Comparison of ENCODE assay signal across 12 cellular contexts in the genomic region with DNA sequence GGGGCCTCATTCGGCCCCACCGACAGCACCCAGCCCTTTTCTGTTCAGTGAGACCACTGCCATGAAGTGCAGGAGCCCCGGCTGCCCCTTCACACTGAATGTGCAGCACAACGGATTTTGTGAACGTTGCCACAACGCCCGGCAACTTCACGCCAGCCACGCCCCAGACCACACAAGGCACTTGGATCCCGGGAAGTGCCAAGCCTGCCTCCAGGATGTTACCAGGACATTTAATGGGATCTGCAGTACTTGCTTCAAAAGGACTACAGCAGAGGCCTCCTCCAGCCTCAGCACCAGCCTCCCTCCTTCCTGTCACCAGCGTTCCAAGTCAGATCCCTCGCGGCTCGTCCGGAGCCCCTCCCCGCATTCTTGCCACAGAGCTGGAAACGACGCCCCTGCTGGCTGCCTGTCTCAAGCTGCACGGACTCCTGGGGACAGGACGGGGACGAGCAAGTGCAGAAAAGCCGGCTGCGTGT. TPM values are rescaled to one million over a fixed set of nuclear protein-coding genes. Genes with fewer than 3 reads are reported as not detected.
DNase-seq lines count a peak whose midpoint lies in the region; ATAC-seq, FAIRE-seq and TF ChIP-seq lines count a peak whose summit lies in the region.
"Had no signal": no experiment of that assay in that cellular context is flagged by ENCODE, and none has a peak within 500 bp of the region (broad histone marks: within the 10 kb centered on the region; RNA-seq: fewer than 3 reads in every experiment).

No MANE protein-coding gene starts in this region.

- H3K4me1 ChIP-seq in K562 (replicated peaks in 1 of 2; ENCODE audit: control insufficient read depth in 2 of 2, insufficient read depth in 2 of 2, low read length in 2 of 2) (peaks cover 5 to 6% of the 10 kb centered on the region in 2 experiments; a peak in 3 of 5 replicates), kidney (ENCODE audit: control insufficient read depth in 1 of 2, insufficient read depth in 1 of 2, low read depth in 1 of 2, low read length in 2 of 2) (no peaks in the 10 kb centered on the region), thymus (ENCODE audit: control insufficient read depth, insufficient read depth, low read length) (peaks cover 14% of the 10 kb centered on the region)

- TF ChIP-seq EP300 in K562 (IDR thresholded peaks at IDR 0.05; ENCODE audit: low read length) = no peak

- H2AFZ ChIP-seq in K562 (ENCODE audit: low read depth, low read length) = no peak overlapping the region

- H3K27ac ChIP-seq in K562 (ENCODE audit: extremely low read depth, low read depth, low read length) = no peak overlapping the region
- no peak overlapping the region for H3K27ac ChIP-seq in kidney (ENCODE audit: low read depth in 2 of 2, low read length in 2 of 2)
- H3K27ac ChIP-seq in thymus (ENCODE audit: low read depth) = peak overlapping the region; percentile 60
- H3K27ac ChIP-seq: C4-2B, cardiac muscle cell had no signal

- no peak for ATAC-seq in K562
- no peak for ATAC-seq in HG03139 (IDR thresholded peaks at IDR 0.05; ENCODE audit: unreplicated experiment)

- peaks cover 88% of the 10 kb centered on the region for H3K36me3 ChIP-seq in K562 (ENCODE audit: control insufficient read depth, insufficient read depth, low read length)
- peaks cover 40 to 48% of the 10 kb centered on the region in 2 donors for H3K36me3 ChIP-seq in kidney (ENCODE audit: control insufficient read depth in 1 of 2, insufficient read depth in 2 of 2, low read length in 2 of 2)
- H3K36me3 ChIP-seq in thymus (ENCODE audit: control insufficient read depth, insufficient read depth) = peaks cover 89% of the 10 kb centered on the region

- CTCF ChIA-PET in K562 (lab: Yijun Ruan, JAX; ENCODE audit: low intra/inter-chr PET ratio) = no interaction called here

- H3K9ac ChIP-seq in K562 (ENCODE audit: insufficient read depth in 1 of 2, low read depth in 2 of 2, low read length in 2 of 2) = no peak overlapping the region
- H3K9ac ChIP-seq in kidney (ENCODE audit: low read length in 2 of 2) = no peak overlapping the region

- H3K4me2 ChIP-seq in K562 (ENCODE audit: insufficient read depth, low read length) = no peak overlapping the region

- FAIRE-seq in K562 (lab: Jason Lieb, UNC) = no peak
- no peak for FAIRE-seq in kidney (lab: Jason Lieb, UNC)
- no peak for FAIRE-seq in GM12891 (lab: Jason Lieb, UNC)
- FAIRE-seq: keratinocyte had no signal

- H3K79me2 ChIP-seq in K562 (ENCODE audit: control insufficient read depth, insufficient read depth, low read length) = no peaks in the 10 kb centered on the region

- peaks cover 3% of the 10 kb centered on the region for H3K9me1 ChIP-seq in K562 (ENCODE audit: control insufficient read depth, insufficient read depth, low read length)

- TF ChIP-seq RAD21 in K562 (CRISPR knock-in tag; conservative IDR thresholded peaks at IDR 0.05 in 1 of 2, IDR thresholded peaks at IDR 0.05 in 1 of 2) = no peak

- POLR2A ChIA-PET in K562 (lab: Yijun Ruan, JAX) = interaction anchor here (0.8 to 1.3 kb wide), 2 partner anchors 8 to 171 kb away, joined by 3 to 4 read pairs; no protein-coding TSS in a partner anchor

- in situ Hi-C loops in K562 (cut with MboI) = no loop called here

- WGBS in K562 (ENCODE audit: insufficient coverage, low coverage, missing lambda C conversion rate) = 85% methylated on average over 20 of the region's 23 CpGs
- WGBS in thymus = 95% methylated on average over 23 of the region's 23 CpGs

- H3K27me3 ChIP-seq in K562 (ENCODE audit: control insufficient read depth in 2 of 2, insufficient read depth in 2 of 2, low read length in 2 of 2) = no peaks in the 10 kb centered on the region
- no peaks in the 10 kb centered on the region for H3K27me3 ChIP-seq in thymus (ENCODE audit: control insufficient read depth, insufficient read depth)
- H3K27me3 ChIP-seq: cardiac muscle cell had no signal

- intact Hi-C loops in K562 (cut with micrococcal nuclease) = no loop called here
- intact Hi-C loops in kidney (cut with DNase I) = no loop called here

- no peak overlapping the region for H3K4me3 ChIP-seq in K562
- H3K4me3 ChIP-seq in kidney (ENCODE audit: low read length in 2 of 2) = no peak overlapping the region
- H3K4me3 ChIP-seq in thymus (ENCODE audit: low read length) = no peak overlapping the region
- H3K4me3 ChIP-seq: cardiac muscle cell had no signal

- H3K9me3 ChIP-seq in K562 (replicated peaks; ENCODE audit: control insufficient read depth, insufficient read depth, low read depth, low read length) (no peaks in the 10 kb centered on the region), kidney (ENCODE audit: control insufficient read depth in 1 of 2, low read length in 2 of 2) (no peaks in the 10 kb centered on the region), thymus (ENCODE audit: control insufficient read depth) (no peaks in the 10 kb centered on the region)

- DNase-seq in activated gamma-delta T cell (lab: John Stamatoyannopoulos, UW) (peak; percentile 20), activated gamma-delta T cell treated with Interleukin-2 at 50 U/mL for 16 hours (no peak), K562 (ENCODE audit: extremely low read depth in 1 of 4, low spot score in 3 of 4) (no peak), kidney (peak; percentile 77), GM12891 (ENCODE audit: insufficient read length, low spot score) (no peak)
- DNase-seq in stimulated activated CD4-positive, alpha-beta T cell treated with anti-CD3 and anti-CD28 coated beads, Interleukin-2, amount 100 ng/mL, for 48 hours = no peak
- DNase-seq: stimulated activated CD4-positive, alpha-beta T cell treated with anti-CD3 and anti-CD28 coated beads, Interleukin-15, amount 100 ng/mL, for 24 hours had no signal

- H4K20me1 ChIP-seq in K562 (replicated peaks; ENCODE audit: control insufficient read depth, insufficient read depth, low read length) = no peaks in the 10 kb centered on the region

- TF ChIP-seq POLR2A in K562 (conservative IDR thresholded peaks at IDR 0.05) (no peak), GM12891 (IDR thresholded peaks at IDR 0.05; ENCODE audit: low read depth, low read length) (no peak)

- BruUV-seq in K562 (replicated peaks; lab: Mats Ljungman, UMichigan) = no TSS peak

- TF ChIP-seq CTCF in K562 (IDR thresholded peaks at IDR 0.05 in 2 of 3, conservative IDR thresholded peaks at IDR 0.05 in 1 of 3; ENCODE audit: insufficient read depth in 2 of 3, low read depth in 1 of 3, low read length in 3 of 3) (no peak), kidney (IDR thresholded peaks at IDR 0.05; ENCODE audit: borderline replicate concordance, extremely low read depth, insufficient read depth) (no peak)

TF ChIP-seq in K562, 482 proteins besides CTCF, POLR2A, EP300 and RAD21 (continues in another document):
- TF ChIP-seq, protein P1, sequence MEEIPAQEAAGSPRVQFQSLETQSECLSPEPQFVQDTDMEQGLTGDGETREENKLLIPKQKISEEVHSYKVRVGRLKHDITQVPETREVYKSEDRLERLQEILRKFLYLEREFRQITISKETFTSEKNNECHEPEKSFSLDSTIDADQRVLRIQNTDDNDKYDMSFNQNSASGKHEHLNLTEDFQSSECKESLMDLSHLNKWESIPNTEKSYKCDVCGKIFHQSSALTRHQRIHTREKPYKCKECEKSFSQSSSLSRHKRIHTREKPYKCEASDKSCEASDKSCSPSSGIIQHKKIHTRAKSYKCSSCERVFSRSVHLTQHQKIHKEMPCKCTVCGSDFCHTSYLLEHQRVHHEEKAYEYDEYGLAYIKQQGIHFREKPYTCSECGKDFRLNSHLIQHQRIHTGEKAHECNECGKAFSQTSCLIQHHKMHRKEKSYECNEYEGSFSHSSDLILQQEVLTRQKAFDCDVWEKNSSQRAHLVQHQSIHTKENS (CRISPR knock-in tag; IDR thresholded peaks at IDR 0.05) = no peak
- TF ChIP-seq NUFIP1 (IDR thresholded peaks at IDR 0.05; ENCODE audit: partially characterized antibody) = no peak
- peak; percentile 49; the same call in 1 of the 2 replicates for TF ChIP-seq POLR2G (IDR thresholded peaks at IDR 0.05; ENCODE audit: low read depth, low read length)
- no peak for TF ChIP-seq ZNF121 (CRISPR knock-in tag; conservative IDR thresholded peaks at IDR 0.05)

TF ChIP-seq in GM12891, 5 proteins besides CTCF, POLR2A, EP300 and RAD21:
- TF ChIP-seq TAF1 (IDR thresholded peaks at IDR 0.05; ENCODE audit: low read depth, low read length) (no peak), POLR2AphosphoS5 (IDR thresholded peaks at IDR 0.05; ENCODE audit: low read depth, low read length) (no peak; the same call in none of the 2 replicates), SPI1 (IDR thresholded peaks at IDR 0.05; ENCODE audit: low read depth, low read length) (no peak), PAX5 (IDR thresholded peaks at IDR 0.05; ENCODE audit: insufficient read depth, low read length, severe bottlenecking) (no peak), POU2F2 (IDR thresholded peaks at IDR 0.05; ENCODE audit: low read depth, low read length) (no peak)

RNA-seq across cellular contexts. Expression of a gene that starts 11.8 kb away (rescaled TPM):
- 14.3 and 18.6 TPM in 2 replicates for total RNA-seq in K562 (2011; cell fraction: chromatin; rRNA removed; ENCODE audit: low replicate concordance)
- 8.0 and 9.1 TPM in 2 replicates for total RNA-seq in K562 (2011; cell fraction: nucleolus; rRNA removed)
- 10.2 and 11.3 TPM in 2 replicates for total RNA-seq in K562 (2011; cell fraction: nucleoplasm; rRNA removed)
- 5.9 and 6.2 TPM in 2 replicates for total RNA-seq in K562 (2014; rRNA removed)
- 6.5 and 6.9 TPM in 2 replicates for total RNA-seq in K562 (2014; rRNA removed; fragmentation: Illumina TruSeq; extraction: Trizol)
- 4.6 TPM in 2 replicates for total RNA-seq in K562 (2015; rRNA removed; fragmentation: Illumina TruSeq; extraction: Trizol)
- total RNA-seq in K562 (2021) = 12.5 and 17.0 TPM in 2 replicates
- 6.4 and 11.8 TPM in 2 replicates for polyA plus RNA-seq in K562 (2011; rRNA removed)
- 2.5 and 5.0 TPM in 2 replicates for polyA plus RNA-seq in K562 (2011; cell fraction: cytosol; rRNA removed)
- 21.1 and 33.6 TPM in 2 replicates for polyA plus RNA-seq in K562 (2011; cell fraction: nucleus; rRNA removed)
- polyA plus RNA-seq in K562 (2012) = 5.7 and 26.6 TPM in 2 replicates
- polyA plus RNA-seq in K562 (2014; fragmentation: Illumina TruSeq; extraction: Trizol) = 9.8 and 11.5 TPM in 2 replicates
- 1 to 10 TPM in 1 of 2 experiments, under 1 TPM in 1; 0.79 to 1.3 TPM for polyA plus RNA-seq in K562 (2014; fragmentation: Nextera tagmentation; extraction: Ambion mirVana)
- 9.2 and 9.5 TPM in 2 replicates for polyA plus RNA-seq in K562 (2014; rRNA removed)
- polyA minus RNA-seq in K562 (2011; rRNA and poly(A)+ RNA removed) = 5.4 and 11.3 TPM in 2 replicates
- polyA minus RNA-seq in K562 (2011; cell fraction: cytosol; rRNA and poly(A)+ RNA removed) = 2.9 and 4.6 TPM in 2 replicates
- 6.7 and 20.5 TPM in 2 replicates for polyA minus RNA-seq in K562 (2011; cell fraction: nucleus; rRNA and poly(A)+ RNA removed)
- total RNA-seq in kidney = 52.6 TPM
- polyA plus RNA-seq in kidney (ENCODE audit: insufficient read depth, low read depth, low replicate concordance) = 2.8 TPM
- 85.8 TPM for polyA plus RNA-seq in thymus
- 120 TPM for polyA plus RNA-seq in GM12891 (2012; ENCODE audit: low read depth, missing spikeins)

Comparison
In these comparisons a context has a peak if more than half of its experiments do, and no peak if none do; other contexts are left out.
1. DNase-seq: peak in activated gamma-delta T cell (single experiment) and kidney (single experiment); none in activated gamma-delta T cell treated with Interleukin-2 at 50 U/mL for 16 hours (single experiment), K562 (0 of 4), stimulated activated CD4-positive, alpha-beta T cell treated with anti-CD3 and anti-CD28 coated beads, Interleukin-2, amount 100 ng/mL, for 48 hours (0 of 2) and GM12891 (single experiment).